ENCODE assay signal across 8 cellular contexts in genomic region chr22:37933711-37934376, GRCh38. TPM values are rescaled to one million over a fixed set of nuclear protein-coding genes. Genes with fewer than 3 reads are reported as not detected.
A peak's percentile ranks its signal among the peaks of the same experiment; 100 is the strongest.
DNase-seq lines count a peak whose midpoint lies in the region; ATAC-seq and TF ChIP-seq lines count a peak whose summit lies in the region.

No MANE protein-coding gene starts in this region.

- no peaks in the 10 kb centered on the region; the same call in 1 of the 2 replicates for H3K36me3 ChIP-seq in PC-3 (ENCODE audit: low read depth, low read length)

- peak overlapping the region in 1 of 10 donors; percentile 60 for H3K27ac Mint-ChIP-seq in naive thymus-derived CD8-positive, alpha-beta T cell

- no peaks in the 10 kb centered on the region for H3K79me2 ChIP-seq in PC-3 (ENCODE audit: low read length)

- no peak overlapping the region for H3K4me3 ChIP-seq in PC-3 (ENCODE audit: low read length)

- H3K9me2 ChIP-seq in PC-3 (replicated peaks; ENCODE audit: low read length): no peaks in the 10 kb centered on the region

- no peaks in the 10 kb centered on the region for H3K9me3 Mint-ChIP-seq in activated T-cell treated with anti-CD3 and anti-CD28 coated beads, Interleukin-2, amount 50 U/mL, for 4 hours
- no peaks in the 10 kb centered on the region for H3K9me3 Mint-ChIP-seq in naive thymus-derived CD8-positive, alpha-beta T cell

- H3F3A ChIP-seq in PC-3 (ENCODE audit: low read length, unreplicated experiment): no peaks in the 10 kb centered on the region

- ATAC-seq in GM18520 (IDR thresholded peaks at IDR 0.05; ENCODE audit: unreplicated experiment): peak; percentile 73
- peak; percentile 46 for ATAC-seq in HG03520 (IDR thresholded peaks at IDR 0.05; ENCODE audit: unreplicated experiment)
- ATAC-seq in PC-3: peak; percentile 97
- ATAC-seq in activated T-cell treated with anti-CD3 and anti-CD28 coated beads, Interleukin-2, amount 50 U/mL, for 4 hours: peak; percentile 100
- peak; percentile 99 to 100 for ATAC-seq in naive thymus-derived CD8-positive, alpha-beta T cell

- H3K4me3 Mint-ChIP-seq in activated T-cell treated with anti-CD3 and anti-CD28 coated beads, Interleukin-2, amount 50 U/mL, for 4 hours: no peak overlapping the region
- H3K4me3 Mint-ChIP-seq in naive thymus-derived CD8-positive, alpha-beta T cell: no peak overlapping the region

- peak overlapping the region; percentile 37 for H3K27ac ChIP-seq in PC-3 (ENCODE audit: low read length)

- peak; percentile 86 for TF ChIP-seq CTCF in PC-3 (conservative IDR thresholded peaks at IDR 0.05; ENCODE audit: low read depth, low read length)

- no peaks in the 10 kb centered on the region for H3K27me3 ChIP-seq in PC-3 (ENCODE audit: low read length)

- peaks cover 2% of the 10 kb centered on the region for H3K36me3 Mint-ChIP-seq in activated T-cell treated with anti-CD3 and anti-CD28 coated beads, Interleukin-2, amount 50 U/mL, for 4 hours (ENCODE audit: insufficient read depth)
- peaks cover 0 to 21% (median 5%) of the 10 kb centered on the region in 3 donors for H3K36me3 Mint-ChIP-seq in naive thymus-derived CD8-positive, alpha-beta T cell

- intact Hi-C loops in PC-3 (cut with micrococcal nuclease): loop anchor here (5.0 kb wide), 1 partner anchor 47 kb away; no protein-coding TSS in a partner anchor

- peak overlapping the region; percentile 41 for H3K4me2 ChIP-seq in PC-3 (ENCODE audit: low read length)

- no peaks in the 10 kb centered on the region for H3K9me3 ChIP-seq in PC-3 (ENCODE audit: low read length)

- no peak overlapping the region for H3K9ac ChIP-seq in PC-3 (ENCODE audit: low read length)

- no peaks in the 10 kb centered on the region for H3K27me3 Mint-ChIP-seq in activated T-cell treated with anti-CD3 and anti-CD28 coated beads, Interleukin-2, amount 50 U/mL, for 4 hours (ENCODE audit: low read depth)
- no peaks in the 10 kb centered on the region for H3K27me3 Mint-ChIP-seq in naive thymus-derived CD8-positive, alpha-beta T cell

- CTCF ChIA-PET in PC-3 (lab: Charles Lee): interaction anchor here (0.6 to 1.1 kb wide), 2 partner anchors 27 to 29 kb away, joined by 3 read pairs; partner anchors contain the start of gene MICALL1

- H3K4me1 Mint-ChIP-seq in activated T-cell treated with anti-CD3 and anti-CD28 coated beads, Interleukin-2, amount 50 U/mL, for 4 hours (ENCODE audit: low read depth): peaks cover 8% of the 10 kb centered on the region
- peaks cover 3 to 15% (median 12%) of the 10 kb centered on the region in 4 donors for H3K4me1 Mint-ChIP-seq in naive thymus-derived CD8-positive, alpha-beta T cell

- H4K20me1 ChIP-seq in PC-3 (ENCODE audit: low read length): no peaks in the 10 kb centered on the region

- POLR2A ChIA-PET in PC-3 (lab: Charles Lee; ENCODE audit: unreplicated experiment): no interaction called here
- POLR2A ChIA-PET in naive thymus-derived CD8-positive, alpha-beta T cell (lab: Charles Lee): interaction anchor here (1.2 to 1.5 kb wide), 2 partner anchors 12 to 28 kb away, joined by 3 read pairs; partner anchors contain the start of gene MICALL1

- peaks cover 10% of the 10 kb centered on the region for H3K4me1 ChIP-seq in PC-3 (ENCODE audit: insufficient read depth, low read length)

- no peak overlapping the region for H2AFZ ChIP-seq in PC-3 (ENCODE audit: low read length)

- no TSS peak for BruUV-seq in PC-3 (replicated peaks; lab: Mats Ljungman, UMichigan)

- peak; percentile 98 for DNase-seq in AG08395 (ENCODE audit: low spot score)
- peak; percentile 93 for DNase-seq in PC-3
- DNase-seq in activated T-cell treated with anti-CD3 and anti-CD28 coated beads, Interleukin-2, amount 50 U/mL, for 4 hours: peak; percentile 75
- DNase-seq in fibroblast of gingiva (ENCODE audit: low read depth): peak; percentile 93
- peak; percentile 66 to 85 (median 70) for DNase-seq in naive thymus-derived CD8-positive, alpha-beta T cell
- peak; percentile 71 to 74 for DNase-seq in stimulated activated CD8-positive, alpha-beta memory T cell treated with anti-CD3 and anti-CD28 coated beads, Interleukin-7, amount 100 ng/mL, for 48 hours (ENCODE audit: extremely low read depth in 1 of 2, low read depth in 1 of 2)

RNA-seq across cellular contexts. Expression of gene C22orf23, which starts 19.6 kb away (rescaled TPM):
- 0.52 and 0.69 TPM in 2 replicates for total RNA-seq in PC-3 (2014; rRNA removed)
- total RNA-seq in activated T-cell treated with anti-CD3 and anti-CD28 coated beads, Interleukin-2, amount 50 U/mL, for 4 hours: under 1 TPM in 1 of 3 donors, not detected in 2; 0.46 TPM
- not detected for total RNA-seq in naive thymus-derived CD8-positive, alpha-beta T cell
- polyA plus RNA-seq in naive thymus-derived CD8-positive, alpha-beta T cell: not detected

RNA-seq across cellular contexts. Expression of gene POLR2F, which starts 19.7 kb away (rescaled TPM):
- total RNA-seq in PC-3 (2014; rRNA removed): 177 and 238 TPM in 2 replicates
- 100 to 1,000 TPM; 155 to 176 (median 163) TPM for total RNA-seq in activated T-cell treated with anti-CD3 and anti-CD28 coated beads, Interleukin-2, amount 50 U/mL, for 4 hours
- total RNA-seq in naive thymus-derived CD8-positive, alpha-beta T cell: 10 to 100 TPM; 38.0 to 40.7 TPM
- 100 to 1,000 TPM; 129 to 172 (median 145) TPM for polyA plus RNA-seq in naive thymus-derived CD8-positive, alpha-beta T cell

RNA-seq across cellular contexts. Expression of gene MICALL1, which starts 27.7 kb away (rescaled TPM):
- total RNA-seq in PC-3 (2014; rRNA removed): 20.1 and 29.9 TPM in 2 replicates
- total RNA-seq in activated T-cell treated with anti-CD3 and anti-CD28 coated beads, Interleukin-2, amount 50 U/mL, for 4 hours: 10 to 100 TPM; 16.0 to 16.2 (median 16.0) TPM
- total RNA-seq in naive thymus-derived CD8-positive, alpha-beta T cell: 10 to 100 TPM; 26.3 to 28.5 TPM
- polyA plus RNA-seq in naive thymus-derived CD8-positive, alpha-beta T cell: 1 to 10 TPM; 1.3 to 4.7 (median 1.5) TPM

RNA-seq across cellular contexts. Expression of gene SOX10, which starts 50.5 kb away (rescaled TPM):
- 1.1 TPM in 1 of 2 replicates, not detected in the other for total RNA-seq in PC-3 (2014; rRNA removed)
- total RNA-seq in activated T-cell treated with anti-CD3 and anti-CD28 coated beads, Interleukin-2, amount 50 U/mL, for 4 hours: not detected
- not detected for total RNA-seq in naive thymus-derived CD8-positive, alpha-beta T cell
- not detected for polyA plus RNA-seq in naive thymus-derived CD8-positive, alpha-beta T cell

Comparison
In these comparisons a context has a peak if more than half of its experiments do, and no peak if none do; other contexts are left out.
1. ATAC-seq: peak in every context shown above with its lines; median percentile 100 in activated T-cell treated with anti-CD3 and anti-CD28 coated beads, Interleukin-2, amount 50 U/mL, for 4 hours; 100 in naive thymus-derived CD8-positive, alpha-beta T cell; 97 in PC-3; 73 in GM18520; 46 in HG03520.